17 cellular contexts compared by ENCODE assay signal in genomic region chr22:18935889-18936529, GRCh38. TPM values are rescaled to one million over a fixed set of nuclear protein-coding genes. Genes with fewer than 3 reads are reported as not detected.
A peak's percentile ranks its signal among the peaks of the same experiment; 100 is the strongest.
DNase-seq lines count a peak whose midpoint lies in the region; ATAC-seq, FAIRE-seq and TF ChIP-seq lines count a peak whose summit lies in the region.
"Had no signal": no experiment of that assay in that cellular context is flagged by ENCODE, and none has a peak within 500 bp of the region (broad histone marks: within the 10 kb centered on the region; RNA-seq: fewer than 3 reads in every experiment).

Gene PRODH (minus strand): TSS chr22:18936293. CDS start chr22:18936287, 6 bp downstream.

- no peak within 1 kb of the TSS for H3K18ac ChIP-seq in IMR-90 (ENCODE audit: low read depth, low read length)

- no peak within 1 kb of the TSS for H3K14ac ChIP-seq in IMR-90 (replicated peaks; ENCODE audit: low read depth, low read length)

- in situ Hi-C loops in IMR-90 (cut with MboI; ENCODE audit: low sequenced_read_pairs) (no loop called here), GM12878 (cut with MboI) (no loop called here)

- POLR2A ChIA-PET in IMR-90 (lab: Charles Lee; ENCODE audit: unreplicated experiment) = no interaction called here
- POLR2A ChIA-PET in GM12878 (lab: Charles Lee) = no interaction called here

- H4K91ac ChIP-seq in IMR-90 (ENCODE audit: insufficient read depth, low read depth, low read length) = no peak within 1 kb of the TSS

- no peaks in the 10 kb centered on the region for H3K79me1 ChIP-seq in IMR-90 (ENCODE audit: low read depth in 1 of 2, low read length in 2 of 2)

- SMC1A ChIA-PET in GM12878 (lab: Charles Lee; ENCODE audit: uncharacterized antibody, unreplicated experiment) = no interaction called here

- no TSS peak for BruUV-seq in IMR-90 (replicated peaks; lab: Mats Ljungman, UMichigan)
- no TSS peak for BruUV-seq in GM12878 (replicated peaks; lab: Mats Ljungman, UMichigan)

- dilution Hi-C loops in IMR-90 (cut with HindIII; ENCODE audit: low sequenced_read_pairs, unreplicated experiment) = no loop called here

- H3K9me1 ChIP-seq in IMR-90 (ENCODE audit: insufficient read depth, low read length) = no peaks in the 10 kb centered on the region

- H3K36me3 ChIP-seq in IMR-90 (ENCODE audit: control insufficient read depth, insufficient read depth, low read length) (no peaks in the 10 kb centered on the region), GM12878 (ENCODE audit: control insufficient read depth in 2 of 2, insufficient read depth in 2 of 2, low read length in 1 of 2) (no peaks in the 10 kb centered on the region)
- H3K36me3 ChIP-seq: adrenal gland, BE2C had no signal

- no CpG with 5 or more reads among the region's 67 CpGs for WGBS in IMR-90 (ENCODE audit: extremely low coverage in 2 of 2, insufficient read length in 1 of 2), 2 experiments
- no CpG with 5 or more reads among the region's 67 CpGs for WGBS in GM12878 (ENCODE audit: insufficient coverage, insufficient replicate concordance, low lambda C conversion rate, missing lambda C conversion rate)

- H3K79me2 ChIP-seq in GM12878 (ENCODE audit: control insufficient read depth, insufficient read depth, low read length) = no peaks in the 10 kb centered on the region

- no peak within 1 kb of the TSS for H3K27ac ChIP-seq in IMR-90 (ENCODE audit: insufficient read depth, low read length)
- H3K27ac ChIP-seq in GM12878 (ENCODE audit: control insufficient read depth, insufficient read depth) = no peak within 1 kb of the TSS
- H3K27ac ChIP-seq: adrenal gland, SK-N-MC had no signal

- H2AK9ac ChIP-seq in IMR-90 (replicated peaks; ENCODE audit: low read depth, low read length, poor library complexity) = no peak within 1 kb of the TSS

- H3K9me3 ChIP-seq in IMR-90 (ENCODE audit: control insufficient read depth, insufficient read depth, low read length) (no peaks in the 10 kb centered on the region), GM12878 (replicated peaks; ENCODE audit: control insufficient read depth, insufficient read depth, low read length) (no peaks in the 10 kb centered on the region)
- H3K9me3 ChIP-seq: adrenal gland, BE2C had no signal

- H2BK15ac ChIP-seq in IMR-90 (ENCODE audit: low read depth, low read length) = no peak within 1 kb of the TSS

- H3K4me2 ChIP-seq in IMR-90 (ENCODE audit: low read depth, low read length) (no peak within 1 kb of the TSS), GM12878 (ENCODE audit: control insufficient read depth, insufficient read depth) (no peak within 1 kb of the TSS)

- CTCF ChIA-PET in IMR-90 (lab: Yijun Ruan, JAX) = interaction anchor here (0.6 kb wide), 1 partner anchor 18 kb away, joined by 3 read pairs; no protein-coding TSS in a partner anchor
- CTCF ChIA-PET in GM12878 (lab: Yijun Ruan, JAX) = no interaction called here

- H3K4me1 ChIP-seq in IMR-90 (ENCODE audit: control insufficient read depth, insufficient read depth, low read length) (no peaks in the 10 kb centered on the region), GM12878 (ENCODE audit: control insufficient read depth, insufficient read depth, low read length) (no peaks in the 10 kb centered on the region)
- H3K4me1 ChIP-seq: adrenal gland, BE2C had no signal

- intact Hi-C loops in IMR-90 (cut with micrococcal nuclease) = no loop called here
- intact Hi-C loops in GM12878 (cut with micrococcal nuclease; ENCODE audit: unreplicated experiment) = no loop called here
- intact Hi-C loops in left colon (cut with DNase I, micrococcal nuclease) = no loop called here

- RAD21 ChIA-PET in GM12878 (lab: Charles Lee; ENCODE audit: unreplicated experiment) = no interaction called here

- no peak within 1 kb of the TSS for H3K4me3 ChIP-seq in IMR-90 (ENCODE audit: insufficient read depth, low read depth, low read length)
- no peak within 1 kb of the TSS for H3K4me3 ChIP-seq in GM12878
- H3K4me3 ChIP-seq: adrenal gland, SK-N-MC had no signal

- H4K20me1 ChIP-seq in IMR-90 (ENCODE audit: insufficient read depth, low read length) (no peaks in the 10 kb centered on the region), GM12878 (ENCODE audit: control insufficient read depth, insufficient read depth) (no peaks in the 10 kb centered on the region)

- no peak within 1 kb of the TSS for H3K23ac ChIP-seq in IMR-90 (ENCODE audit: low read depth, low read length)

- no peak within 1 kb of the TSS for H2BK5ac ChIP-seq in IMR-90 (ENCODE audit: low read depth, low read length, poor library complexity, severe bottlenecking)

- H2AFZ ChIP-seq in IMR-90 (replicated peaks; ENCODE audit: low read length, poor library complexity) = no peak within 1 kb of the TSS
- no peak within 1 kb of the TSS for H2AFZ ChIP-seq in GM12878 (ENCODE audit: control insufficient read depth, low read depth, low read length)

- no peak within 1 kb of the TSS for H4K5ac ChIP-seq in IMR-90 (ENCODE audit: low read depth, low read length)

- H3K9ac ChIP-seq in IMR-90 (ENCODE audit: low read depth, low read length) (no peak within 1 kb of the TSS), GM12878 (ENCODE audit: control insufficient read depth, insufficient read depth, low read length) (no peak within 1 kb of the TSS)

- FAIRE-seq in GM12878 (lab: Jason Lieb, UNC) = no peak
- FAIRE-seq: G401.6, TTC549 had no signal

- no peak within 1 kb of the TSS for H4K8ac ChIP-seq in IMR-90 (ENCODE audit: low read depth in 2 of 2, low read length in 2 of 2)

- TF ChIP-seq CTCF in IMR-90 (conservative IDR thresholded peaks at IDR 0.05; ENCODE audit: low read depth, low read length) (no peak), GM12878 (IDR thresholded peaks at IDR 0.05 in 2 of 3, conservative IDR thresholded peaks at IDR 0.05 in 1 of 3; ENCODE audit: control insufficient read depth in 2 of 3, extremely low read depth in 1 of 3, insufficient read depth in 1 of 3, low read depth in 3 of 3, low read length in 3 of 3) (no peak), subcutaneous adipose tissue (IDR thresholded peaks at IDR 0.05; ENCODE audit: low read depth) (no peak)

- no peak within 1 kb of the TSS for H2BK120ac ChIP-seq in IMR-90 (ENCODE audit: low read depth, low read length)

- no peak within 1 kb of the TSS for H3K4ac ChIP-seq in IMR-90 (ENCODE audit: low read depth, low read length)

- no peak within 1 kb of the TSS for H2AK5ac ChIP-seq in IMR-90 (ENCODE audit: low read depth, low read length)

- TF ChIP-seq EP300 in GM12878 (IDR thresholded peaks at IDR 0.05; ENCODE audit: borderline replicate concordance in 1 of 2, control insufficient read depth in 1 of 2, low read depth in 2 of 2, low read length in 2 of 2) = no peak

- no peak within 1 kb of the TSS for H2BK20ac ChIP-seq in IMR-90 (ENCODE audit: low read depth, low read length)

- peak; percentile 56 for ATAC-seq in IMR-90 (ENCODE audit: low read depth)
- ATAC-seq in GM12878 = peak; percentile 32; the same call in 2 of the 3 replicates
- peak; percentile 68 for ATAC-seq in left colon
- no peak for ATAC-seq in GM19463 (IDR thresholded peaks at IDR 0.05; ENCODE audit: unreplicated experiment)
- no peak for ATAC-seq in GM21360 (IDR thresholded peaks at IDR 0.05; ENCODE audit: unreplicated experiment)

- DNase-seq in IMR-90 = no peak
- no peak for DNase-seq in GM12878 (ENCODE audit: low read depth, low spot score)
- no peak for DNase-seq in left colon
- DNase-seq in NCI-H2171 treated with DMSO at 0.1 percent for 48 hours (lab: John Stamatoyannopoulos, UW) = no peak
- DNase-seq: adrenal gland; BE2C; HCEC 1CT; NCI-H1694 treated with DMSO at 0.1 percent for 48 hours; stimulated activated CD4-positive, alpha-beta T cell treated with anti-CD3 and anti-CD28 coated beads, Interleukin-15, amount 100 ng/mL, for 24 hours had no signal

- H3K56ac ChIP-seq in IMR-90 (ENCODE audit: extremely low read depth, insufficient read depth, low read length) = no peak within 1 kb of the TSS

- TF ChIP-seq RAD21 in IMR-90 (IDR thresholded peaks at IDR 0.05; ENCODE audit: low read length) (no peak), GM12878 (IDR thresholded peaks at IDR 0.05; ENCODE audit: insufficient read depth, low read depth, low read length) (no peak)

- TF ChIP-seq POLR2A in IMR-90 (IDR thresholded peaks at IDR 0.05; ENCODE audit: low read depth, low read length) = no peak
- TF ChIP-seq POLR2A in GM12878 (IDR thresholded peaks at IDR 0.05; ENCODE audit: low read depth, low read length) = no peak

- H3K27me3 ChIP-seq in IMR-90 (ENCODE audit: control insufficient read depth, insufficient read depth, low read length) = no peaks in the 10 kb centered on the region
- H3K27me3 ChIP-seq in GM12878 (replicated peaks in 1 of 2; ENCODE audit: control insufficient read depth in 2 of 2, insufficient read depth in 2 of 2, low read length in 1 of 2) = no peaks in the 10 kb centered on the region
- H3K27me3 ChIP-seq: adrenal gland, BE2C had no signal

TF ChIP-seq in IMR-90, 13 proteins besides CTCF, POLR2A, EP300 and RAD21 (continues in another document):
- TF ChIP-seq CEBPB (IDR thresholded peaks at IDR 0.05; ENCODE audit: low read depth, low read length) (no peak), MXI1 (IDR thresholded peaks at IDR 0.05; ENCODE audit: borderline replicate concordance, low read depth, low read length) (no peak)

TF ChIP-seq in GM12878, 131 proteins besides CTCF, POLR2A, EP300 and RAD21 (continues in another document):
- no peak for TF ChIP-seq SPI1 (IDR thresholded peaks at IDR 0.05; ENCODE audit: borderline replicate concordance, insufficient read depth, low read depth, low read length)

RNA-seq across cellular contexts. Expression of gene PRODH, which starts in this region (rescaled TPM):
- not detected in 2 replicates for total RNA-seq in IMR-90 (2012; rRNA removed)
- polyA plus RNA-seq in IMR-90 (2012; rRNA removed) = 0.02 TPM in 1 of 2 replicates, not detected in the other
- polyA plus RNA-seq in IMR-90 (2012; cell fraction: cytosol; rRNA removed) = not detected in 2 replicates
- 0.02 and 0.06 TPM in 2 replicates for polyA plus RNA-seq in IMR-90 (2012; cell fraction: nucleus; rRNA removed; ENCODE audit: low replicate concordance)
- 0.19 TPM in 1 of 2 replicates, not detected in the other for total RNA-seq in GM12878 (2013; cell fraction: nucleolus; rRNA removed)
- 0.05 and 0.06 TPM in 2 replicates for total RNA-seq in GM12878 (2014; rRNA removed)
- 0.05 TPM in 1 of 2 replicates, not detected in the other for total RNA-seq in GM12878 (2014; rRNA removed; fragmentation: Illumina TruSeq; extraction: Trizol)
- total RNA-seq in GM12878 (2021) = 0.13 TPM in 1 of 2 replicates, not detected in the other
- polyA plus RNA-seq in GM12878 (2011; ENCODE audit: low read depth) = not detected
- polyA plus RNA-seq in GM12878 (2011; rRNA removed) = 0.10 TPM in 2 replicates
- polyA plus RNA-seq in GM12878 (2011; cell fraction: cytosol; rRNA removed) = 0.10 and 0.20 TPM in 2 replicates
- 2.3 and 3.0 TPM in 2 replicates for polyA plus RNA-seq in GM12878 (2011; cell fraction: nucleus; rRNA removed)
- polyA plus RNA-seq in GM12878 (2012) = 0.17 and 0.19 TPM in 2 replicates
- not detected in 2 replicates for polyA plus RNA-seq in GM12878 (2014; fragmentation: Illumina TruSeq; extraction: Trizol)
- polyA plus RNA-seq in GM12878 (2014; fragmentation: Nextera tagmentation; extraction: Ambion mirVana) = not detected
- polyA plus RNA-seq in GM12878 (2014; rRNA removed) = 0.03 and 0.09 TPM in 2 replicates
- polyA plus RNA-seq in GM12878 (2016; fragmentation: Nextera tagmentation; extraction: Ambion mirVana) = under 1 TPM in 1 of 2 experiments, not detected in 1; 0.08 TPM
- 0.22 and 1.2 TPM in 2 replicates for polyA minus RNA-seq in GM12878 (2011; rRNA and poly(A)+ RNA removed)
- not detected in 2 replicates for polyA minus RNA-seq in GM12878 (2011; cell fraction: cytosol; rRNA and poly(A)+ RNA removed)
- polyA minus RNA-seq in GM12878 (2011; cell fraction: nucleus; rRNA and poly(A)+ RNA removed) = 0.48 and 1.3 TPM in 2 replicates
- total RNA-seq in left colon = 10 to 100 TPM; 10.2 to 15.5 TPM
- 100 to 1,000 TPM in 1 of 4 donors, 10 to 100 TPM in 2, 1 to 10 TPM in 1; 2.2 to 106 (median 16.4) TPM for total RNA-seq in subcutaneous adipose tissue
- total RNA-seq: OCI-LY7, pulmonary artery endothelial cell had no signal

Comparison
In these comparisons a context has a peak if more than half of its experiments do, and no peak if none do; other contexts are left out.
1. Peak in ATAC-seq in IMR-90; RNA of the gene not detected or under 1 TPM.
2. ATAC-seq: peak in GM12878 (single experiment) and left colon (single experiment); none in GM19463 (single experiment) and GM21360 (single experiment).